In genomic region chr2:64930159-64930558, GRCh38 we compare ENCODE assay signal across 19 cellular contexts.
"Had no signal": no experiment of that assay in that cellular context is flagged by ENCODE, and none has a peak within 500 bp of the region (broad histone marks: within the 10 kb centered on the region; RNA-seq: fewer than 3 reads in every experiment).

No MANE protein-coding gene starts in this region.

- H3K27ac ChIP-seq: breast epithelium, gastrocnemius medialis, heart left ventricle, thyroid gland, VCaP had no signal

- DNase-seq: activated CD4-positive, alpha-beta T cell treated with anti-CD3 and anti-CD28 coated beads for 1 hour; activated CD4-positive, alpha-beta T cell treated with anti-CD3 and anti-CD28 coated beads, Interleukin-2, amount 50 U/mL, for 4 hours; activated gamma-delta T cell; cortex of kidney; erythroblast; gastrocnemius medialis; heart left ventricle; kidney; posterior cingulate gyrus; retina; stimulated activated naive CD4-positive, alpha-beta T cell treated with Interleukin-2 at 50 U/mL for 16 hours; thyroid gland had no signal

- H3K36me3 ChIP-seq: breast epithelium, gastrocnemius medialis, heart left ventricle, thyroid gland had no signal

- ATAC-seq: gastrocnemius medialis, heart left ventricle, left lobe of liver had no signal

- FAIRE-seq: astrocyte, endometrium, kidney, urothelium cell line had no signal

- H3K9me3 ChIP-seq: breast epithelium, gastrocnemius medialis, thyroid gland had no signal

- H3K4me3 ChIP-seq: breast epithelium, gastrocnemius medialis, heart left ventricle, lung, thyroid gland had no signal

- H3K4me1 ChIP-seq: breast epithelium, thyroid gland had no signal

- H3K27me3 ChIP-seq: breast epithelium, gastrocnemius medialis, heart left ventricle, thyroid gland had no signal
